In genomic region chr13:34320084-34320483, GRCh38 we compare ENCODE assay signal across 8 cellular contexts.
"Had no signal": no experiment of that assay in that cellular context is flagged by ENCODE, and none has a peak within 500 bp of the region (broad histone marks: within the 10 kb centered on the region; RNA-seq: fewer than 3 reads in every experiment).

No MANE protein-coding gene starts in this region.

- H3K9me3 Mint-ChIP-seq: GM23338, H9, HFFc6 had no signal

- H3K4me2 ChIP-seq: GM23338 had no signal

- H3K4me1 ChIP-seq: HAP-1 had no signal

- H3K4me1 Mint-ChIP-seq: H9 had no signal

- H3K27ac ChIP-seq: GM23248 had no signal

- H2AFZ ChIP-seq: GM23248, GM23338 had no signal

- H3K36me3 ChIP-seq: HAP-1 had no signal

- H3K27ac Mint-ChIP-seq: GM23338, H9, HFFc6 had no signal

- DNase-seq: GM23248, GOT3, H7, H9, HCEC 1CT, HFFc6 had no signal

- H3K4me3 Mint-ChIP-seq: GM23338, H9, HFFc6 had no signal

- H3K9me3 ChIP-seq: HAP-1 had no signal

- H3K4me3 ChIP-seq: GM23248, GM23338, HAP-1 had no signal
